In genomic region chr1:184953600-184954219, GRCh38 we compare ENCODE assay signal across 11 cellular contexts. TPM values are rescaled to one million over a fixed set of nuclear protein-coding genes. Genes with fewer than 3 reads are reported as not detected.
DNase-seq lines count a peak whose midpoint lies in the region; ATAC-seq, FAIRE-seq and TF ChIP-seq lines count a peak whose summit lies in the region.
"Had no signal": no experiment of that assay in that cellular context is flagged by ENCODE, and none has a peak within 500 bp of the region (broad histone marks: within the 10 kb centered on the region; RNA-seq: fewer than 3 reads in every experiment).

No MANE protein-coding gene starts in this region.

- no peak overlapping the region for H3K4me3 Mint-ChIP-seq in activated naive CD8-positive, alpha-beta T cell
- H3K4me3 Mint-ChIP-seq in endothelial cell (ENCODE audit: unreplicated experiment), result no peak overlapping the region
- H3K4me3 Mint-ChIP-seq: CD14-positive monocyte, nephron progenitor cell had no signal

- peaks cover 9% of the 10 kb centered on the region for H3K4me1 Mint-ChIP-seq in activated naive CD8-positive, alpha-beta T cell (ENCODE audit: low read depth)
- H3K4me1 Mint-ChIP-seq in endothelial cell (ENCODE audit: unreplicated experiment), result peaks cover 7% of the 10 kb centered on the region

- peak overlapping the region; percentile 24 for H3K27ac Mint-ChIP-seq in activated naive CD8-positive, alpha-beta T cell
- H3K27ac Mint-ChIP-seq in endothelial cell (ENCODE audit: unreplicated experiment), result no peak overlapping the region
- H3K27ac Mint-ChIP-seq: nephron progenitor cell had no signal

- no peak for DNase-seq in H54 (ENCODE audit: insufficient read length, low spot score)
- peak; percentile 92 for DNase-seq in iris pigment epithelial cell (ENCODE audit: low read depth)
- DNase-seq in endothelial cell (ENCODE audit: low spot score), result no peak
- DNase-seq in islet precursor cell, result no peak
- DNase-seq in NCI-H1105 treated with DMSO at 0.1 percent for 48 hours (lab: John Stamatoyannopoulos, UW), result no peak
- DNase-seq: glutamatergic neuron, nephron progenitor cell had no signal

- peaks cover 19% of the 10 kb centered on the region for H3K4me1 ChIP-seq in ACC112 (ENCODE audit: control insufficient read depth, insufficient read depth, low read length, unreplicated experiment)

- H3K36me3 Mint-ChIP-seq in activated naive CD8-positive, alpha-beta T cell, result no peaks in the 10 kb centered on the region
- H3K36me3 Mint-ChIP-seq in endothelial cell (ENCODE audit: low read depth, unreplicated experiment), result peaks cover 8% of the 10 kb centered on the region

- H3K36me3 ChIP-seq in ACC112 (ENCODE audit: insufficient read depth, low read length), result no peaks in the 10 kb centered on the region

- peak overlapping the region; percentile 66 for H2AFZ ChIP-seq in ACC112 (ENCODE audit: low read length, unreplicated experiment)

- peak overlapping the region; percentile 73 for H3K27ac ChIP-seq in ACC112 (ENCODE audit: low read depth, low read length)

- peak overlapping the region; percentile 45 for H3K4me3 ChIP-seq in ACC112 (ENCODE audit: low read depth, low read length)

- no peak for ATAC-seq in GM18519 (IDR thresholded peaks at IDR 0.05; ENCODE audit: low FRiP score, unreplicated experiment)

- peak; percentile 85 for FAIRE-seq in H54 (lab: Jason Lieb, UNC)

- no peaks in the 10 kb centered on the region for H3K79me2 ChIP-seq in ACC112 (ENCODE audit: control insufficient read depth, insufficient read depth, low read length, unreplicated experiment)

- no peaks in the 10 kb centered on the region for H3K27me3 ChIP-seq in ACC112 (ENCODE audit: insufficient read depth, low read length)

- H3K27me3 Mint-ChIP-seq in activated naive CD8-positive, alpha-beta T cell, result no peaks in the 10 kb centered on the region
- peaks cover 1% of the 10 kb centered on the region for H3K27me3 Mint-ChIP-seq in endothelial cell (ENCODE audit: unreplicated experiment)

- no peak for TF ChIP-seq POLR2A in H54 (IDR thresholded peaks at IDR 0.05; ENCODE audit: low read depth, low read length)

- no peak for TF ChIP-seq CTCF in endothelial cell (IDR thresholded peaks at IDR 0.05; ENCODE audit: unreplicated experiment)

- H3K9me3 Mint-ChIP-seq in activated naive CD8-positive, alpha-beta T cell (ENCODE audit: low read depth), result no peaks in the 10 kb centered on the region
- no peaks in the 10 kb centered on the region for H3K9me3 Mint-ChIP-seq in endothelial cell (ENCODE audit: unreplicated experiment)
- H3K9me3 Mint-ChIP-seq: CD14-positive monocyte, nephron progenitor cell had no signal

RNA-seq across cellular contexts. Expression of gene NIBAN1, which starts 20.6 kb away (rescaled TPM):
- total RNA-seq in endothelial cell (ENCODE audit: unreplicated experiment), result 4.7 TPM
